Comparison of ENCODE assay signal across 20 cellular contexts in the genomic region with DNA sequence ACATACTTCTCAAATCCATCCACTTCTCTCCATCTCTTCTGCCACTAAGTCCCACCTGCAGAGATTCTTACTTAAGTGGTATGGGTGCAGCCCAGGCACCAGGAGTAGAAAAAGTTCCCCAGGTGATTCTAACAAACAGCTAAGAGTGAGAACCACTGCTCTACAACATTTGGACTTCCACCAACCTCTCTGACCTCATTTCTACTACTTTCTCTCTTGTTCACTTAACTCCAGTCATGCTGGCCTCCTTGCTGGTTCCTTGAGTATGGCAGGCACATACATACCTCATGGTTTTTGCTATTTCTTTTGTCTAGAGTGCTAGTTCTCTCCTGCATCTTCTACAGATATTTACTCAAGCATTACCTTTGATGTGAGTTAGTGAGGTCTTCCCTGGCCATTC. TPM values are rescaled to one million over a fixed set of nuclear protein-coding genes. Genes with fewer than 3 reads are reported as not detected.
DNase-seq lines count a peak whose midpoint lies in the region; ATAC-seq, FAIRE-seq and TF ChIP-seq lines count a peak whose summit lies in the region.
"Had no signal": no experiment of that assay in that cellular context is flagged by ENCODE, and none has a peak within 500 bp of the region (broad histone marks: within the 10 kb centered on the region; RNA-seq: fewer than 3 reads in every experiment).

No MANE protein-coding gene starts in this region.

- no peak for FAIRE-seq in pancreas (lab: Jason Lieb, UNC)
- FAIRE-seq: K562 had no signal

- H3K4me1 Mint-ChIP-seq in activated T-cell treated with anti-CD3 and anti-CD28 coated beads, Interleukin-2, amount 50 U/mL, for 72 hours (ENCODE audit: low read depth), result peaks cover 49% of the 10 kb centered on the region
- H3K4me1 Mint-ChIP-seq in activated naive CD8-positive, alpha-beta T cell treated with anti-CD3 and anti-CD28 coated beads, Interleukin-2, amount 50 U/mL, for 24 hours, result peaks cover 51% of the 10 kb centered on the region

- peaks cover 0 to 13% (median 7%) of the 10 kb centered on the region in 3 donors for H3K4me1 ChIP-seq in pancreas

- no peaks in the 10 kb centered on the region for H3K27me3 Mint-ChIP-seq in activated T-cell treated with anti-CD3 and anti-CD28 coated beads, Interleukin-2, amount 50 U/mL, for 72 hours (ENCODE audit: low read depth)
- H3K27me3 Mint-ChIP-seq in activated naive CD8-positive, alpha-beta T cell treated with anti-CD3 and anti-CD28 coated beads, Interleukin-2, amount 50 U/mL, for 24 hours, result no peaks in the 10 kb centered on the region

- peak in 1 of 2 donors; percentile 54 for ATAC-seq in activated T-cell treated with anti-CD3 and anti-CD28 coated beads, Interleukin-2, amount 50 U/mL, for 72 hours (replicated peaks in 1 of 2)
- ATAC-seq in activated naive CD8-positive, alpha-beta T cell treated with anti-CD3 and anti-CD28 coated beads, Interleukin-2, amount 50 U/mL, for 24 hours, result no peak
- ATAC-seq in pancreas (no peak), HG03432 (IDR thresholded peaks at IDR 0.05; ENCODE audit: unreplicated experiment) (no peak)
- ATAC-seq: K562 had no signal

- no peaks in the 10 kb centered on the region for H3K27me3 ChIP-seq in pancreas

- H3K36me3 ChIP-seq in pancreas, result no peaks in the 10 kb centered on the region

- peak overlapping the region in 1 of 2 donors; percentile 64 for H3K4me3 Mint-ChIP-seq in activated T-cell treated with anti-CD3 and anti-CD28 coated beads, Interleukin-2, amount 50 U/mL, for 72 hours
- no peak overlapping the region for H3K4me3 Mint-ChIP-seq in activated naive CD8-positive, alpha-beta T cell treated with anti-CD3 and anti-CD28 coated beads, Interleukin-2, amount 50 U/mL, for 24 hours

- no peak for TF ChIP-seq CTCF in GM12865 (IDR thresholded peaks at IDR 0.05; ENCODE audit: insufficient read depth, low read depth, low read length, missing control alignments)
- TF ChIP-seq CTCF in pancreas (IDR thresholded peaks at IDR 0.05), result no peak

- H3K9me3 ChIP-seq in pancreas, result no peaks in the 10 kb centered on the region

- H3K4me3 ChIP-seq in GM12865 (ENCODE audit: low read depth, low read length), result no peak overlapping the region
- H3K4me3 ChIP-seq in pancreas, result no peak overlapping the region
- H3K4me3 ChIP-seq: K562 had no signal

- intact Hi-C loops in pancreas (cut with DNase I), result no loop called here

- no peaks in the 10 kb centered on the region for H3K9me3 Mint-ChIP-seq in activated T-cell treated with anti-CD3 and anti-CD28 coated beads, Interleukin-2, amount 50 U/mL, for 72 hours
- H3K9me3 Mint-ChIP-seq in activated naive CD8-positive, alpha-beta T cell treated with anti-CD3 and anti-CD28 coated beads, Interleukin-2, amount 50 U/mL, for 24 hours, result no peaks in the 10 kb centered on the region

- H3K27ac ChIP-seq in pancreas, result no peak overlapping the region

- peaks cover 0 to 3% of the 10 kb centered on the region in 2 donors for H3K36me3 Mint-ChIP-seq in activated T-cell treated with anti-CD3 and anti-CD28 coated beads, Interleukin-2, amount 50 U/mL, for 72 hours (ENCODE audit: insufficient read depth in 2 of 2)
- peaks cover 22% of the 10 kb centered on the region for H3K36me3 Mint-ChIP-seq in activated naive CD8-positive, alpha-beta T cell treated with anti-CD3 and anti-CD28 coated beads, Interleukin-2, amount 50 U/mL, for 24 hours (ENCODE audit: low read depth)

- no peak for DNase-seq in activated T-cell treated with anti-CD3 and anti-CD28 coated beads, Interleukin-2, amount 50 U/mL, for 72 hours
- no peak for DNase-seq in activated T-cell treated with anti-CD3 and anti-CD28 coated beads, Interleukin-2, amount 50 U/mL, for 48 hours
- DNase-seq in GM12865 (ENCODE audit: low read depth) (peak; percentile 40), midbrain (lab: John Stamatoyannopoulos, UW) (peak; percentile 12), pancreas (no peak), NCI-H2081 (lab: John Stamatoyannopoulos, UW) (no peak)
- DNase-seq in activated naive CD8-positive, alpha-beta T cell treated with anti-CD3 and anti-CD28 coated beads, Interleukin-2, amount 50 U/mL, for 24 hours, result no peak
- DNase-seq: 8988T, DMS 273 treated with DMSO at 0.1 percent for 48 hours, GDM1, MV-4-11, NCI-H1417 treated with DMSO at 0.1 percent for 48 hours, NCI-H1930, NCI-H2171, NCI-H446, NCI-H69, RPMI8226, SIG-M5 had no signal

- H3K27ac Mint-ChIP-seq in activated T-cell treated with anti-CD3 and anti-CD28 coated beads, Interleukin-2, amount 50 U/mL, for 72 hours, result peak overlapping the region; percentile 76
- H3K27ac Mint-ChIP-seq in activated naive CD8-positive, alpha-beta T cell treated with anti-CD3 and anti-CD28 coated beads, Interleukin-2, amount 50 U/mL, for 24 hours, result peak overlapping the region; percentile 3

RNA-seq across cellular contexts. Expression of a gene that starts 17.9 kb away (rescaled TPM):
- total RNA-seq in activated T-cell treated with anti-CD3 and anti-CD28 coated beads, Interleukin-2, amount 50 U/mL, for 72 hours, result 10 to 100 TPM; 77.8 to 82.2 TPM
- total RNA-seq in pancreas, result 10 to 100 TPM; 27.6 to 42.3 (median 33.6) TPM
- 10 to 100 TPM; 14.2 to 27.6 TPM for polyA plus RNA-seq in pancreas

RNA-seq across cellular contexts. Expression of a gene that starts 47.8 kb away (rescaled TPM):
- 10 to 100 TPM; 62.6 to 73.9 TPM for total RNA-seq in activated T-cell treated with anti-CD3 and anti-CD28 coated beads, Interleukin-2, amount 50 U/mL, for 72 hours
- total RNA-seq in pancreas, result 10 to 100 TPM; 16.5 to 32.4 (median 28.4) TPM
- 10 to 100 TPM; 36.7 to 62.5 TPM for polyA plus RNA-seq in pancreas

Comparison
In these comparisons a context has a peak if more than half of its experiments do, and no peak if none do; other contexts are left out.
1. DNase-seq: peak in GM12865 (single experiment) and midbrain (single experiment); none in activated T-cell treated with anti-CD3 and anti-CD28 coated beads, Interleukin-2, amount 50 U/mL, for 72 hours (0 of 2), activated T-cell treated with anti-CD3 and anti-CD28 coated beads, Interleukin-2, amount 50 U/mL, for 48 hours (0 of 2), activated naive CD8-positive, alpha-beta T cell treated with anti-CD3 and anti-CD28 coated beads, Interleukin-2, amount 50 U/mL, for 24 hours (single experiment), pancreas (0 of 6) and NCI-H2081 (0 of 2).